Comparison of ENCODE assay signal across 8 cellular contexts in genomic region chr20:62822788-62823651, GRCh38. TPM values are rescaled to one million over a fixed set of nuclear protein-coding genes. Genes with fewer than 3 reads are reported as not detected.
A peak's percentile ranks its signal among the peaks of the same experiment; 100 is the strongest.
DNase-seq lines count a peak whose midpoint lies in the region; ATAC-seq and TF ChIP-seq lines count a peak whose summit lies in the region.

No MANE protein-coding gene starts in this region.

- H3K27me3 Mint-ChIP-seq in activated CD4-positive, alpha-beta T cell treated with anti-CD3 and anti-CD28 coated beads for 36 hours = peaks cover 3% of the 10 kb centered on the region
- peaks cover 8% of the 10 kb centered on the region for H3K27me3 Mint-ChIP-seq in brain

- H3K4me3 Mint-ChIP-seq in activated CD4-positive, alpha-beta T cell treated with anti-CD3 and anti-CD28 coated beads for 36 hours = no peak overlapping the region
- peak overlapping the region in 1 of 5 experiments; percentile 42 for H3K4me3 Mint-ChIP-seq in brain

- H3K4me2 ChIP-seq in OCI-LY3 (ENCODE audit: low read length) (peak overlapping the region; percentile 26; the same call in 1 of the 2 replicates), osteoblast (ENCODE audit: insufficient read depth, low read length) (no peak overlapping the region)

- H3K9me3 ChIP-seq in OCI-LY3 (ENCODE audit: insufficient read depth, low read length) (no peaks in the 10 kb centered on the region), osteoblast (ENCODE audit: low read depth, low read length) (no peaks in the 10 kb centered on the region)

- CTCF ChIA-PET in activated CD4-positive, alpha-beta T cell treated with anti-CD3 and anti-CD28 coated beads for 36 hours (lab: Charles Lee) = interaction anchor here (0.5 to 1.1 kb wide), 7 partner anchors 31 to 395 kb away, joined by 3 to 5 read pairs (median 3); no protein-coding TSS in a partner anchor

- intact Hi-C loops in activated CD4-positive, alpha-beta T cell treated with anti-CD3 and anti-CD28 coated beads for 36 hours (cut with DNase I, micrococcal nuclease) = loop anchor here in 1 of 2 experiments (2.0 kb wide), 2 partner anchors 38 to 186 kb away; partner anchors contain the start of gene TCFL5

- H3K79me2 ChIP-seq in OCI-LY3 (ENCODE audit: low read length) (no peaks in the 10 kb centered on the region), osteoblast (ENCODE audit: insufficient read depth, low read length) (no peaks in the 10 kb centered on the region)

- H2AFZ ChIP-seq in OCI-LY3 (ENCODE audit: low read depth, low read length) (no peak overlapping the region), osteoblast (ENCODE audit: low read length) (no peak overlapping the region)

- H3K27me3 ChIP-seq in OCI-LY3 (ENCODE audit: low read depth, low read length) = peaks cover 7% of the 10 kb centered on the region
- peaks cover 27% of the 10 kb centered on the region for H3K27me3 ChIP-seq in osteoblast (ENCODE audit: insufficient read depth, low read length)

- H3K36me3 ChIP-seq in OCI-LY3 (replicated peaks; ENCODE audit: low read depth, low read length) (no peaks in the 10 kb centered on the region), osteoblast (ENCODE audit: insufficient read depth, low read length) (no peaks in the 10 kb centered on the region)

- POLR2A ChIA-PET in activated CD4-positive, alpha-beta T cell treated with anti-CD3 and anti-CD28 coated beads for 36 hours (lab: Charles Lee) = interaction anchor here (0.5 to 1.1 kb wide), 2 partner anchors 15 to 737 kb away, joined by 3 to 4 read pairs; no protein-coding TSS in a partner anchor

- H3K4me3 ChIP-seq in OCI-LY3 (ENCODE audit: low read length) (no peak overlapping the region), osteoblast (ENCODE audit: insufficient read depth, low read length) (no peak overlapping the region)

- ATAC-seq in activated CD4-positive, alpha-beta T cell treated with anti-CD3 and anti-CD28 coated beads for 36 hours = peak; percentile 85
- no peak for ATAC-seq in GM18502 (IDR thresholded peaks at IDR 0.05; ENCODE audit: poor library complexity, unreplicated experiment)

- no peaks in the 10 kb centered on the region for H3K9me3 Mint-ChIP-seq in activated CD4-positive, alpha-beta T cell treated with anti-CD3 and anti-CD28 coated beads for 36 hours (ENCODE audit: low read depth)
- H3K9me3 Mint-ChIP-seq in brain = no peaks in the 10 kb centered on the region

- H3K4me1 ChIP-seq in OCI-LY3 (ENCODE audit: low read length) = peaks cover 43% of the 10 kb centered on the region
- peaks cover 17% of the 10 kb centered on the region for H3K4me1 ChIP-seq in osteoblast (ENCODE audit: insufficient read depth, low read length)

- H3K36me3 Mint-ChIP-seq in activated CD4-positive, alpha-beta T cell treated with anti-CD3 and anti-CD28 coated beads for 36 hours (ENCODE audit: low read depth) = no peaks in the 10 kb centered on the region
- H3K36me3 Mint-ChIP-seq in brain = no peaks in the 10 kb centered on the region

- no peaks in the 10 kb centered on the region for H4K20me1 ChIP-seq in OCI-LY3 (ENCODE audit: insufficient read depth, low read length)
- no peaks in the 10 kb centered on the region for H4K20me1 ChIP-seq in osteoblast (ENCODE audit: insufficient read depth, low read length)

- peak; percentile 82 for DNase-seq in activated CD4-positive, alpha-beta T cell treated with anti-CD3 and anti-CD28 coated beads for 36 hours
- DNase-seq in activated CD4-positive, alpha-beta T cell treated with anti-CD3 and anti-CD28 coated beads, Interleukin-2, amount 50 U/mL, for 4 hours = no peak
- DNase-seq in HT-29 (ENCODE audit: low spot score) (peak; percentile 97), osteoblast (ENCODE audit: insufficient read length, low spot score, missing footprints) (peak; percentile 97), NCI-H226 (no peak)

- peak overlapping the region; percentile 39; the same call in 1 of the 2 replicates for H3K9ac ChIP-seq in OCI-LY3 (ENCODE audit: low read length)

- peak; percentile 93 for TF ChIP-seq CTCF in OCI-LY3 (IDR thresholded peaks at IDR 0.05; ENCODE audit: low read depth, low read length)
- peak in 1 of 2 experiments; percentile 47 for TF ChIP-seq CTCF in brain (conservative IDR thresholded peaks at IDR 0.05)
- TF ChIP-seq CTCF in osteoblast (IDR thresholded peaks at IDR 0.05; ENCODE audit: extremely low read depth, low read depth, low read length) = peak; percentile 39

- H3K27ac ChIP-seq in OCI-LY3 (ENCODE audit: low read length) (peak overlapping the region; percentile 62), osteoblast (ENCODE audit: low read depth, low read length) (no peak overlapping the region)

- no peak overlapping the region for H3K27ac Mint-ChIP-seq in activated CD4-positive, alpha-beta T cell treated with anti-CD3 and anti-CD28 coated beads for 36 hours
- H3K27ac Mint-ChIP-seq in brain = peak overlapping the region in 3 of 5 experiments; percentile 64 to 89 (median 76)

- H3K4me1 Mint-ChIP-seq in activated CD4-positive, alpha-beta T cell treated with anti-CD3 and anti-CD28 coated beads for 36 hours = no peaks in the 10 kb centered on the region
- peaks cover 20% of the 10 kb centered on the region for H3K4me1 Mint-ChIP-seq in brain

RNA-seq across cellular contexts. Expression of gene COL9A3, which starts 6.2 kb away (rescaled TPM):
- total RNA-seq in activated CD4-positive, alpha-beta T cell treated with anti-CD3 and anti-CD28 coated beads for 36 hours = not detected
- total RNA-seq in HT-29 (2014; rRNA removed; shearing (Covaris generic)) = 57.4 and 59.7 TPM in 2 replicates
- 17.5 TPM for polyA plus RNA-seq in brain (ENCODE audit: insufficient read depth, low read depth, low replicate concordance)
- total RNA-seq in osteoblast = not detected in 2 replicates

RNA-seq across cellular contexts. Expression of gene OGFR, which starts 18.4 kb away (rescaled TPM):
- 10 to 100 TPM; 43.8 to 44.7 TPM for total RNA-seq in activated CD4-positive, alpha-beta T cell treated with anti-CD3 and anti-CD28 coated beads for 36 hours
- total RNA-seq in HT-29 (2014; rRNA removed; shearing (Covaris generic)) = 197 and 202 TPM in 2 replicates
- 37.0 TPM for polyA plus RNA-seq in brain (ENCODE audit: insufficient read depth, low read depth, low replicate concordance)
- total RNA-seq in osteoblast = 32.4 and 39.1 TPM in 2 replicates

RNA-seq across cellular contexts. Expression of gene MRGBP, which starts 26.7 kb away (rescaled TPM):
- total RNA-seq in activated CD4-positive, alpha-beta T cell treated with anti-CD3 and anti-CD28 coated beads for 36 hours = 10 to 100 TPM; 14.5 to 15.0 TPM
- total RNA-seq in HT-29 (2014; rRNA removed; shearing (Covaris generic)) = 88.8 and 98.8 TPM in 2 replicates
- 11.8 TPM for polyA plus RNA-seq in brain (ENCODE audit: insufficient read depth, low read depth, low replicate concordance)
- 14.1 and 15.2 TPM in 2 replicates for total RNA-seq in osteoblast

RNA-seq across cellular contexts. Expression of gene TCFL5, which starts 38.6 kb away (rescaled TPM):
- 1 to 10 TPM; 5.2 to 6.6 TPM for total RNA-seq in activated CD4-positive, alpha-beta T cell treated with anti-CD3 and anti-CD28 coated beads for 36 hours
- total RNA-seq in HT-29 (2014; rRNA removed; shearing (Covaris generic)) = 16.1 and 17.1 TPM in 2 replicates
- 21.1 TPM for polyA plus RNA-seq in brain (ENCODE audit: insufficient read depth, low read depth, low replicate concordance)
- total RNA-seq in osteoblast = 13.0 TPM in 2 replicates

Comparison
In these comparisons a context has a peak if more than half of its experiments do, and no peak if none do; other contexts are left out.
1. DNase-seq: peak in activated CD4-positive, alpha-beta T cell treated with anti-CD3 and anti-CD28 coated beads for 36 hours (single experiment), HT-29 (single experiment) and osteoblast (single experiment); none in activated CD4-positive, alpha-beta T cell treated with anti-CD3 and anti-CD28 coated beads, Interleukin-2, amount 50 U/mL, for 4 hours (0 of 2) and NCI-H226 (single experiment).
2. RNA of gene COL9A3, which starts 6.2 kb away (total RNA-seq): 57.4 to 59.7 TPM in HT-29; not detected in activated CD4-positive, alpha-beta T cell treated with anti-CD3 and anti-CD28 coated beads for 36 hours and not detected in osteoblast; every median in the first group is over 10 times any median in the second.